In genomic region chr13:42981317-42981716, GRCh38 we compare ENCODE assay signal across 1 cellular context.
TF ChIP-seq lines count a peak whose summit lies in the region.

No MANE protein-coding gene starts in this region.

TF ChIP-seq in IMR-90, 13 proteins besides CTCF, POLR2A, EP300 and RAD21 (continued from another document):
- TF ChIP-seq, protein P1, sequence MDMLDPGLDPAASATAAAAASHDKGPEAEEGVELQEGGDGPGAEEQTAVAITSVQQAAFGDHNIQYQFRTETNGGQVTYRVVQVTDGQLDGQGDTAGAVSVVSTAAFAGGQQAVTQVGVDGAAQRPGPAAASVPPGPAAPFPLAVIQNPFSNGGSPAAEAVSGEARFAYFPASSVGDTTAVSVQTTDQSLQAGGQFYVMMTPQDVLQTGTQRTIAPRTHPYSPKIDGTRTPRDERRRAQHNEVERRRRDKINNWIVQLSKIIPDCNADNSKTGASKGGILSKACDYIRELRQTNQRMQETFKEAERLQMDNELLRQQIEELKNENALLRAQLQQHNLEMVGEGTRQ (IDR thresholded peaks at IDR 0.05; ENCODE audit: low read depth, low read length) = no peak
- no peak for TF ChIP-seq MXI1 (IDR thresholded peaks at IDR 0.05; ENCODE audit: borderline replicate concordance, low read depth, low read length)
TF ChIP-seq in IMR-90: peak in this region for 0.
